Comparison of ENCODE assay signal across 8 cellular contexts in the genomic region with DNA sequence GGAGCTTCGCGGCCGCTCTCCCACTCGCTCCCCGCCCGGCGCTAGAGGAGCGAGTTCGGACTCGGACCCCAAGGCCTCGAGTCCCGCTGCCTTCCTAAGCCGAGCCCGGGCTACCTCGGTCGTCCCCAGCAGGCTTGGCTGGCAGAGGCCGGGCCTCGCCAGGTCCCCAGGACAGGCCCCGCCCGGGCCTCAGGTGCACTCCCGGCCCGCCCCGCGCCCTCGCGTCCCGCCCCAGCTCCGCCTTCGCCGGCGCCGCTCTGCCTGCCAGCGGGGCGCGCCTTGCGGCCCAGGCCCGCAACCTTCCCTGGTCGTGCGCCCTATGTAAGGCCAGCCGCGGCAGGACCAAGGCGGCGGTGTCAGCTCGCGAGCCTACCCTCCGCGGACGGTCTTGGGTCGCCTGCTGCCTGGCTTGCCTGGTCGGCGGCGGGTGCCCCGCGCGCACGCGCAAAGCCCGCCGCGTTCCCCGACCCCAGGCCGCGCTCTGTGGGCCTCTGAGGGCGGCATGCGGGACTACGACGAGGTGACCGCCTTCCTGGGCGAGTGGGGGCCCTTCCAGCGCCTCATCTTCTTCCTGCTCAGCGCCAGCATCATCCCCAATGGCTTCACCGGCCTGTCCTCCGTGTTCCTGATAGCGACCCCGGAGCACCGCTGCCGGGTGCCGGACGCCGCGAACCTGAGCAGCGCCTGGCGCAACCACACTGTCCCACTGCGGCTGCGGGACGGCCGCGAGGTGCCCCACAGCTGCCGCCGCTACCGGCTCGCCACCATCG. TPM values are rescaled to one million over a fixed set of nuclear protein-coding genes. Genes with fewer than 3 reads are reported as not detected.
DNase-seq lines count a peak whose midpoint lies in the region; ATAC-seq, FAIRE-seq and TF ChIP-seq lines count a peak whose summit lies in the region.

A gene (plus strand): TSS at position 240 of the 770 bp plus-strand sequence. CDS start 263 bp downstream, at position 503.

- TF ChIP-seq CTCF in WERI-Rb-1 (IDR thresholded peaks at IDR 0.05; ENCODE audit: low read depth, low read length) (no peak), bronchial epithelial cell (IDR thresholded peaks at IDR 0.05; ENCODE audit: insufficient read depth, low read length, severe bottlenecking) (no peak), keratinocyte (optimal IDR thresholded peaks at IDR 0.05 in 1 of 3, IDR thresholded peaks at IDR 0.05 in 1 of 3, conservative IDR thresholded peaks at IDR 0.05 in 1 of 3; ENCODE audit: extremely low read depth in 1 of 3, insufficient read depth in 2 of 3, low read length in 3 of 3) (no peak)

- no peak for FAIRE-seq in bronchial epithelial cell (lab: Jason Lieb, UNC)
- no peak for FAIRE-seq in keratinocyte (lab: Jason Lieb, UNC)

- peaks cover 49% of the 10 kb centered on the region for H3K79me2 ChIP-seq in keratinocyte (ENCODE audit: control insufficient read depth, insufficient read depth, low read length)

- H3K4me1 ChIP-seq in keratinocyte (ENCODE audit: control insufficient read depth, extremely low read depth, insufficient read depth, low read length), result peaks cover 37% of the 10 kb centered on the region

- DNase-seq in NCI-H1092 treated with DMSO at 0.1 percent for 48 hours (lab: John Stamatoyannopoulos, UW), result peak; percentile 46
- peak; percentile 81 for DNase-seq in WERI-Rb-1
- DNase-seq in bronchial epithelial cell (ENCODE audit: low read depth), result peak; percentile 47
- no peak for DNase-seq in keratinocyte (ENCODE audit: low read depth, low spot score)
- DNase-seq in stimulated activated CD4-positive, alpha-beta T cell treated with anti-CD3 and anti-CD28 coated beads, Interleukin-15, amount 100 ng/mL, for 24 hours, result peak; percentile 85
- no peak for DNase-seq in NCI-H2107 treated with DMSO at 0.1 percent for 48 hours (lab: John Stamatoyannopoulos, UW; ENCODE audit: unreplicated experiment)

- no peaks in the 10 kb centered on the region for H3K27me3 ChIP-seq in WERI-Rb-1 (ENCODE audit: insufficient read depth, low read depth, severe bottlenecking)
- H3K27me3 ChIP-seq in bronchial epithelial cell (ENCODE audit: control insufficient read depth, insufficient read depth, low read length), result no peaks in the 10 kb centered on the region
- H3K27me3 ChIP-seq in keratinocyte (ENCODE audit: control insufficient read depth, extremely low read depth, insufficient read depth, low read length), result no peaks in the 10 kb centered on the region

- peak; percentile 91 for ATAC-seq in GM18498 (IDR thresholded peaks at IDR 0.05; ENCODE audit: unreplicated experiment)
- ATAC-seq in HG02571 (IDR thresholded peaks at IDR 0.05; ENCODE audit: unreplicated experiment), result peak; percentile 87

- peaks cover 2% of the 10 kb centered on the region for H3K9me1 ChIP-seq in keratinocyte (ENCODE audit: control insufficient read depth, extremely low read depth, insufficient read depth, low read length)

- H3K4me2 ChIP-seq in keratinocyte (ENCODE audit: control insufficient read depth, extremely low read depth, insufficient read depth, low read depth, low read length), result peak within 1 kb of the TSS; percentile 84

- peak within 1 kb of the TSS; percentile 84 for H2AFZ ChIP-seq in keratinocyte (ENCODE audit: control insufficient read depth, low read length)

- no peaks in the 10 kb centered on the region for H3K9me3 ChIP-seq in WERI-Rb-1 (ENCODE audit: severe bottlenecking)
- no peaks in the 10 kb centered on the region for H3K9me3 ChIP-seq in keratinocyte (ENCODE audit: control insufficient read depth, low read depth, low read length)

- H3K36me3 ChIP-seq in WERI-Rb-1 (no peaks in the 10 kb centered on the region), bronchial epithelial cell (ENCODE audit: control insufficient read depth, insufficient read depth, low read length) (peaks cover 3% of the 10 kb centered on the region), keratinocyte (ENCODE audit: control insufficient read depth in 2 of 2, extremely low read depth in 1 of 2, insufficient read depth in 2 of 2, low read length in 2 of 2) (peaks cover 0 to 2% of the 10 kb centered on the region in 2 experiments)

- H3K4me3 ChIP-seq in WERI-Rb-1 (ENCODE audit: low read depth, low read length), result peak within 1 kb of the TSS; percentile 80
- H3K4me3 ChIP-seq in bronchial epithelial cell (ENCODE audit: low read depth, low read length), result peak within 1 kb of the TSS; percentile 89
- peak within 1 kb of the TSS; percentile 58 to 88 (median 80) for H3K4me3 ChIP-seq in keratinocyte (ENCODE audit: control insufficient read depth in 2 of 3, extremely low read depth in 1 of 3, insufficient read depth in 2 of 3, low read depth in 1 of 3, low read length in 3 of 3)

- no peaks in the 10 kb centered on the region for H4K20me1 ChIP-seq in keratinocyte (ENCODE audit: control insufficient read depth, extremely low read depth, insufficient read depth, low read length)

- peak within 1 kb of the TSS; percentile 62 for H3K27ac ChIP-seq in WERI-Rb-1
- H3K27ac ChIP-seq in keratinocyte (ENCODE audit: control insufficient read depth, insufficient read depth, low read length), result peak within 1 kb of the TSS; percentile 90

- H3K9ac ChIP-seq in keratinocyte (ENCODE audit: control insufficient read depth, extremely low read depth, insufficient read depth, low read length), result peak within 1 kb of the TSS; percentile 94

- dilution Hi-C loops in keratinocyte (cut with MboI; ENCODE audit: extremely low pct_ligation_motif_present, low sequenced_read_pairs), result no loop called here

RNA-seq across cellular contexts. Expression of the gene that starts here (rescaled TPM):
- total RNA-seq in bronchial epithelial cell, result 7.1 and 9.6 TPM in 2 replicates
- polyA plus RNA-seq in keratinocyte, result 14.8 to 23.0 TPM (median 21.5 TPM) in 3 replicates
- 2.4 TPM for polyA plus RNA-seq in keratinocyte (2011; ENCODE audit: low read depth)
- 9.5 and 17.4 TPM in 2 replicates for polyA plus RNA-seq in keratinocyte (2011; cell fraction: cytosol; rRNA removed)
- polyA plus RNA-seq in keratinocyte (2011; cell fraction: nucleus; rRNA removed), result 56.3 and 66.2 TPM in 2 replicates
- 7.7 and 9.6 TPM in 2 replicates for polyA plus RNA-seq in keratinocyte (2012; ENCODE audit: low replicate concordance)
- polyA minus RNA-seq in keratinocyte, result 43.5 to 54.4 TPM (median 46.9 TPM) in 3 replicates
- 18.8 TPM for polyA minus RNA-seq in keratinocyte (2011; cell fraction: cytosol; rRNA and poly(A)+ RNA removed)
- 29.9 and 37.5 TPM in 2 replicates for polyA minus RNA-seq in keratinocyte (2011; cell fraction: nucleus; rRNA and poly(A)+ RNA removed)

Comparison
In these comparisons a context has a peak if more than half of its experiments do, and no peak if none do; other contexts are left out.
1. DNase-seq: peak in NCI-H1092 treated with DMSO at 0.1 percent for 48 hours (single experiment), WERI-Rb-1 (single experiment), bronchial epithelial cell (single experiment) and stimulated activated CD4-positive, alpha-beta T cell treated with anti-CD3 and anti-CD28 coated beads, Interleukin-15, amount 100 ng/mL, for 24 hours (single experiment); none in keratinocyte (single experiment) and NCI-H2107 treated with DMSO at 0.1 percent for 48 hours (single experiment).
2. Peak in every context shown above with its lines, with median percentiles within 50 percentile points of each other: H3K4me3 ChIP-seq.